8 cellular contexts compared by ENCODE assay signal in the genomic region with DNA sequence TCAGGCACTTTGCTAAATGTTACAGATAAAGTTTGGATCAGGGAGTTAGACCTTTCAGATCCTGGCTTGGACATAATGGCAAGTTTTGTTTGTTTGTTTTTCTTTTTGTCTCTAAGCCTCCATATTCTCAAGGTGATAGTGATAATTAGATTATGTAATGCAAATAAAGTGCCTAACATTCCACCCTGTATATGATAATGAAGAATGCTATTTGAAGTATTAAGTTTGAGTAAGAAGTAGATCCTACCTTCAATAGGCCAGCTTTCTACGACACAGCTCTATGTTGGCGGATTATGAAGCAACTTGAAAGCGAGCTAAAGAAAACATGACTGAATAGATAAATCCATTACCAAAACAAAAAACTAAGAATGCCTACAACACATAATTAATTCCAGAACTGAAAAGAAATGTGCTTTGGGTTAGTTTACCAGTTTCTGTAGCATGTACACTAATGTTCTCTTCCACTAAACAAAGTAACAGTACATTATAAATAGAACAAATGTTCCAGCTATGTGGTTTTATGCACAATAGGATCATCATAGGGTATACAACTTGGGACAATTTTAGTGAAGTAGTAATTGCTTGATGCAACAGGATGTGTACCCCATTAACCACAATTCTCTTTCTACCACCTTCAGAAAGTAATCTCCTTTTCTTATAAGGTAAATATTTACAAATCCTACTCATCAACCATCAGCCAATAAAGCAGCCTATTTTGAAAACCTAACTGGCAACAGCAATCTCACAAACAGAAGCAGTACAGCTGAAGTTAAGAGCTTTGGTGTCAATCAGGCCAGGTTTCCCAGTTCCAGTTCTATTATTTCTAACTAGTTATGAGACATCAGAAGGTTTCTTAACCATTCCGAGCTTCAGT. TPM values are rescaled to one million over a fixed set of nuclear protein-coding genes. Genes with fewer than 3 reads are reported as not detected.
DNase-seq lines count a peak whose midpoint lies in the region; FAIRE-seq and TF ChIP-seq lines count a peak whose summit lies in the region.

No MANE protein-coding gene starts in this region.

- CTCF ChIA-PET in endothelial cell of umbilical vein (lab: Charles Lee) = interaction anchor here (1.5 kb wide), 1 partner anchor 619 kb away, joined by 3 read pairs; no protein-coding TSS in a partner anchor

- peaks cover 6% of the 10 kb centered on the region for H4K20me1 ChIP-seq in endothelial cell of umbilical vein (replicated peaks; ENCODE audit: control insufficient read depth, extremely low read depth, insufficient read depth, low read length)

- H3K27me3 ChIP-seq in NT2/D1 (ENCODE audit: insufficient read depth, insufficient read length) (no peaks in the 10 kb centered on the region), endothelial cell of umbilical vein (ENCODE audit: control insufficient read depth in 2 of 2, insufficient read depth in 2 of 2, low read length in 2 of 2) (peaks cover 0 to under 1% of the 10 kb centered on the region in 2 experiments), ovary (no peaks in the 10 kb centered on the region)

- no peaks in the 10 kb centered on the region for H3K4me1 ChIP-seq in ES-I3 (ENCODE audit: insufficient read depth, low read length)
- no peaks in the 10 kb centered on the region for H3K4me1 ChIP-seq in NT2/D1 (ENCODE audit: insufficient read depth, insufficient read length)
- peaks cover 15% of the 10 kb centered on the region for H3K4me1 ChIP-seq in endothelial cell of umbilical vein (ENCODE audit: control insufficient read depth, extremely low read depth, insufficient read depth, low read length)
- peaks cover 10% of the 10 kb centered on the region for H3K4me1 ChIP-seq in ovary (ENCODE audit: insufficient read depth)

- 65 to 85% (median 74%) methylated on average over 4 of the region's 4 CpGs for WGBS in ovary, 3 donors

- H3K9me1 ChIP-seq in endothelial cell of umbilical vein (replicated peaks; ENCODE audit: control insufficient read depth, extremely low read depth, insufficient read depth, low read length) = no peaks in the 10 kb centered on the region

- H3K79me2 ChIP-seq in endothelial cell of umbilical vein (ENCODE audit: control insufficient read depth, insufficient read depth, low read length) = peaks cover 58% of the 10 kb centered on the region

- POLR2A ChIA-PET in endothelial cell of umbilical vein (lab: Charles Lee) = interaction anchor here (1.4 kb wide), 1 partner anchor 33 kb away, joined by 3 read pairs; no protein-coding TSS in a partner anchor

- peaks cover 7% of the 10 kb centered on the region; the same call in 1 of the 2 replicates for H3K9me3 ChIP-seq in ES-I3 (ENCODE audit: control insufficient read depth, insufficient read depth, low read length)
- H3K9me3 ChIP-seq in NT2/D1 (ENCODE audit: insufficient read depth, low read length) = peaks cover 7% of the 10 kb centered on the region; the same call in 1 of the 2 replicates
- peaks cover 2% of the 10 kb centered on the region for H3K9me3 ChIP-seq in endothelial cell of umbilical vein (replicated peaks; ENCODE audit: control insufficient read depth, insufficient read depth, low read length)
- no peaks in the 10 kb centered on the region for H3K9me3 ChIP-seq in ovary

- dilution Hi-C loops in endothelial cell of umbilical vein (cut with MboI; ENCODE audit: extremely low pct_ligation_motif_present, low sequenced_read_pairs) = no loop called here

- BruUV-seq in endothelial cell of umbilical vein (replicated peaks; lab: Mats Ljungman, UMichigan) = no TSS peak

- TF ChIP-seq CTCF in endothelial cell of umbilical vein (IDR thresholded peaks at IDR 0.05; ENCODE audit: extremely low read depth in 1 of 2, insufficient read depth in 1 of 2, low read depth in 1 of 2, low read length in 2 of 2) = no peak
- no peak for TF ChIP-seq CTCF in ovary (IDR thresholded peaks at IDR 0.05)

- peak overlapping the region; percentile 25 for H3K4me3 ChIP-seq in NT2/D1 (ENCODE audit: insufficient read length, low read depth)
- peak overlapping the region in 1 of 3 experiments; percentile 98 for H3K4me3 ChIP-seq in endothelial cell of umbilical vein (replicated peaks in 1 of 3; ENCODE audit: insufficient read depth in 1 of 3, low read depth in 1 of 3, low read length in 3 of 3)
- peak overlapping the region; percentile 98 for H3K4me3 ChIP-seq in ovary

- H3K36me3 ChIP-seq in ES-I3 (ENCODE audit: insufficient read depth, low read length) = peaks cover 5% of the 10 kb centered on the region
- H3K36me3 ChIP-seq in NT2/D1 (ENCODE audit: insufficient read depth, insufficient read length, low read length) = peaks cover 13% of the 10 kb centered on the region
- peaks cover 2 to 3% of the 10 kb centered on the region in 2 experiments for H3K36me3 ChIP-seq in endothelial cell of umbilical vein (ENCODE audit: control insufficient read depth in 2 of 2, extremely low read depth in 1 of 2, insufficient read depth in 2 of 2, low read length in 2 of 2)
- H3K36me3 ChIP-seq in ovary = no peaks in the 10 kb centered on the region

- DNase-seq in NT2/D1 (ENCODE audit: low read depth, low spot score) (no peak), endothelial cell of umbilical vein (ENCODE audit: low read depth, low spot score) (no peak), ovary (no peak), KBM-7 (no peak), superior temporal gyrus (ENCODE audit: extremely low spot score) (no peak), NCI-H1092 (lab: John Stamatoyannopoulos, UW) (no peak), NCI-H2227 treated with DMSO at 0.1 percent for 48 hours (lab: John Stamatoyannopoulos, UW) (no peak)

- H3K9ac ChIP-seq in ES-I3 (ENCODE audit: low read depth, low read length) (peak overlapping the region; percentile 92; the same call in 1 of the 2 replicates), NT2/D1 (ENCODE audit: insufficient read length, low read depth) (peak overlapping the region; percentile 36), endothelial cell of umbilical vein (replicated peaks; ENCODE audit: extremely low read depth, insufficient read depth, low read length) (no peak overlapping the region)

- peak overlapping the region; percentile 95 for H3K4me2 ChIP-seq in endothelial cell of umbilical vein (ENCODE audit: insufficient read depth, low read length)

- intact Hi-C loops in endothelial cell of umbilical vein (cut with micrococcal nuclease) (loop anchor here (2.0 to 10.0 kb wide), 5 partner anchors 49 to 793 kb away; partner anchors contain the start of gene SLC25A13), ovary (cut with DNase I) (loop anchor here in 1 of 4 donors (10.0 kb wide), 1 partner anchor 297 kb away; the partner anchor contains the start of gene DLX6)

- no peak for TF ChIP-seq EP300 in ovary (IDR thresholded peaks at IDR 0.05)

- FAIRE-seq in endothelial cell of umbilical vein (lab: Jason Lieb, UNC) = no peak

- TF ChIP-seq POLR2A in endothelial cell of umbilical vein (IDR thresholded peaks at IDR 0.05; ENCODE audit: low read depth, low read length) (no peak), ovary (IDR thresholded peaks at IDR 0.05) (no peak)

- H3K27ac ChIP-seq in endothelial cell of umbilical vein (ENCODE audit: insufficient read depth, low read depth, low read length) = no peak overlapping the region
- no peak overlapping the region for H3K27ac ChIP-seq in ovary

- H2AFZ ChIP-seq in endothelial cell of umbilical vein (ENCODE audit: low read depth, low read length) = no peak overlapping the region

- in situ Hi-C loops in KBM-7 (cut with MboI; ENCODE audit: low pct_unique_long_range_greater_than_20kb, low sequenced_read_pairs) = no loop called here

TF ChIP-seq in endothelial cell of umbilical vein, 7 proteins besides CTCF, POLR2A, EP300 and RAD21:
- no peak for TF ChIP-seq MYC (IDR thresholded peaks at IDR 0.05; ENCODE audit: low read depth, low read length)
- no peak for TF ChIP-seq JUN (IDR thresholded peaks at IDR 0.05; ENCODE audit: borderline replicate concordance, insufficient read depth, insufficient read length, low read depth)
- TF ChIP-seq EZH2 (IDR thresholded peaks at IDR 0.05; ENCODE audit: borderline replicate concordance, low read depth, low read length, severe bottlenecking) = no peak
- TF ChIP-seq, protein P1, sequence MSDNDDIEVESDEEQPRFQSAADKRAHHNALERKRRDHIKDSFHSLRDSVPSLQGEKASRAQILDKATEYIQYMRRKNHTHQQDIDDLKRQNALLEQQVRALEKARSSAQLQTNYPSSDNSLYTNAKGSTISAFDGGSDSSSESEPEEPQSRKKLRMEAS (IDR thresholded peaks at IDR 0.05; ENCODE audit: insufficient read depth, insufficient read length) = no peak
- TF ChIP-seq POLR2AphosphoS5 (IDR thresholded peaks at IDR 0.05; ENCODE audit: insufficient read depth, low read depth, low read length) = no peak
- TF ChIP-seq FOS (IDR thresholded peaks at IDR 0.05; ENCODE audit: borderline replicate concordance, insufficient read depth, low read length) = no peak
- no peak for TF ChIP-seq GATA2 (IDR thresholded peaks at IDR 0.05; ENCODE audit: insufficient read depth, insufficient read length, low read depth, low read length)

RNA-seq across cellular contexts. Expression of gene SEM1, which starts 1.5 kb away (rescaled TPM):
- total RNA-seq in endothelial cell of umbilical vein (81.6 and 94.7 TPM in 2 replicates), ovary (10 to 100 TPM; 20.5 to 50.6 (median 45.2) TPM)
- polyA plus RNA-seq in endothelial cell of umbilical vein (9.2 and 16.7 TPM in 2 replicates), ovary (100 to 1,000 TPM in 1 of 2 donors, 10 to 100 TPM in 1; 73.4 to 308 TPM)
- 36.5 and 43.3 TPM in 2 replicates for polyA plus RNA-seq in endothelial cell of umbilical vein (2011; cell fraction: cytosol; rRNA removed)
- polyA plus RNA-seq in endothelial cell of umbilical vein (2011; cell fraction: nucleus; rRNA removed) = 18.6 and 28.4 TPM in 2 replicates
- polyA plus RNA-seq in endothelial cell of umbilical vein (2012) = 394 and 491 TPM in 2 replicates
- polyA minus RNA-seq in endothelial cell of umbilical vein = 12.8 and 27.6 TPM in 2 replicates
- polyA minus RNA-seq in endothelial cell of umbilical vein (2011; cell fraction: cytosol; rRNA and poly(A)+ RNA removed) = 12.1 TPM
- 23.0 and 35.1 TPM in 2 replicates for polyA minus RNA-seq in endothelial cell of umbilical vein (2011; cell fraction: nucleus; rRNA and poly(A)+ RNA removed)
